ENCODE assay signal across 9 cellular contexts in the genomic region with DNA sequence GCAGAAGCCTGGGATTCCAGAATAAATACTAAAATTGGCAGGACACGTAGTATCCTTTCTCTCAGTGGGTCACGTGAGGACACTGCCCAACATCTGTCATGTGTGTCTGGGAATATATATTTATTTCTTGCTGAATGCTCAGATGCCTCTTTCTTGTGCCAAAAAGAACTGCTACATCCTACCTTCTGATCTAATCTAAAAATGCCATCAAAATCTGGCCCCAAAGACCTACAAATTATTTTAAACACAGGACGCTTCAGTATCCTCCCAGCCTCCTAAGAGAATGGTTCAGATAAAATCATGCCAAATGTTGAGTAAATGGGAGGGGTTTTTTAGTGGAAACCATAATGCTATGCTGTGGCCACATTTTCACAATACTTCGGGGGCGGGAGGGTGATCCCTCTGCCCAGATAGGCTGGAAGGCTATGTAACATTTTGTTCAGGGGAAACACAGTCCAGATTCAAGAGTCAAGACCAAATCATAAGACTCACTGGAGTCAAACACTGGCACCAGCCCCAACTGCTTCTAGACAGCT. TPM values are rescaled to one million over a fixed set of nuclear protein-coding genes. Genes with fewer than 3 reads are reported as not detected.
A peak's percentile ranks its signal among the peaks of the same experiment; 100 is the strongest.
DNase-seq lines count a peak whose midpoint lies in the region; ATAC-seq and TF ChIP-seq lines count a peak whose summit lies in the region.
"Had no signal": no experiment of that assay in that cellular context is flagged by ENCODE, and none has a peak within 500 bp of the region (broad histone marks: within the 10 kb centered on the region; RNA-seq: fewer than 3 reads in every experiment).

No MANE protein-coding gene starts in this region.

- no peak overlapping the region for H3K4me3 ChIP-seq in heart left ventricle

- TF ChIP-seq POLR2A in heart left ventricle (IDR thresholded peaks at IDR 0.05): no peak

- POLR2A ChIA-PET in WTC11 (lab: Charles Lee): interaction anchor here (0.5 kb wide), 1 partner anchor 118 kb away, joined by 4 read pairs; no protein-coding TSS in a partner anchor

- H3K27ac Mint-ChIP-seq in WTC11: 0 out of 2 replicates have a peak overlapping the region, but pooled peaks have one; percentile 17

- peaks cover 11% of the 10 kb centered on the region for H3K4me1 Mint-ChIP-seq in WTC11

- no peaks in the 10 kb centered on the region for H3K9me3 Mint-ChIP-seq in WTC11

- H3K27ac ChIP-seq in heart left ventricle: peak overlapping the region; percentile 57 to 83 (median 74)

- peaks cover 2% of the 10 kb centered on the region; the same call in 1 of the 2 replicates for H3K36me3 Mint-ChIP-seq in WTC11

- peaks cover 0 to 58% (median 33%) of the 10 kb centered on the region in 9 donors for H3K36me3 ChIP-seq in heart left ventricle

- 5 to 14% (median 8%) methylated on average over 5 of the region's 5 CpGs for WGBS in heart left ventricle, 4 donors

- no peaks in the 10 kb centered on the region for H3K27me3 Mint-ChIP-seq in WTC11 (ENCODE audit: low read depth)

- H3K9me3 ChIP-seq in heart left ventricle: no peaks in the 10 kb centered on the region

- intact Hi-C loops in heart left ventricle (cut with DNase I): loop anchor here in 3 of 10 donors (5.0 to 10.0 kb wide), 3 partner anchors 61 to 289 kb away; partner anchors contain the start of genes GIT1 (in 1 of the 3) and SSH2 (in 1 of the 3)

- TF ChIP-seq CTCF in WTC11 (IDR thresholded peaks at IDR 0.05) (no peak), heart left ventricle (IDR thresholded peaks at IDR 0.05) (no peak)

- H3K4me1 ChIP-seq in heart left ventricle: peaks cover 11 to 69% (median 59%) of the 10 kb centered on the region in 12 donors

- peak; percentile 41 for DNase-seq in GF-D8 (lab: John Stamatoyannopoulos, UW)
- no peak for DNase-seq in WTC11 (ENCODE audit: low spot score)
- peak in 4 of 5 donors; percentile 63 to 85 (median 72) for DNase-seq in heart left ventricle
- DNase-seq in stimulated activated CD8-positive, alpha-beta memory T cell treated with anti-CD3 and anti-CD28 coated beads, Interleukin-4, amount 100 ng/mL, for 48 hours: peak; percentile 47
- DNase-seq in NCI-H2107 (lab: John Stamatoyannopoulos, UW): no peak
- no peak for DNase-seq in activated naive CD4-positive, alpha-beta T cell treated with anti-CD3 and anti-CD28 coated beads, Interleukin-2, amount 50 U/mL, for 16 hours
- DNase-seq: NCI-H2081 treated with DMSO at 0.1 percent for 48 hours had no signal

- no peaks in the 10 kb centered on the region for H3K27me3 ChIP-seq in heart left ventricle

- CTCF ChIA-PET in WTC11 (lab: Charles Lee): interaction anchor here (2.1 kb wide), 1 partner anchor 28 kb away, joined by 5 read pairs; no protein-coding TSS in a partner anchor

- no peak overlapping the region for H3K4me3 Mint-ChIP-seq in WTC11

- ATAC-seq in WTC11 (no peak), heart left ventricle (peak; percentile 71 to 91 (median 81)), GM21717 (IDR thresholded peaks at IDR 0.05; ENCODE audit: unreplicated experiment) (no peak), GM19035 (IDR thresholded peaks at IDR 0.05; ENCODE audit: unreplicated experiment) (no peak)

TF ChIP-seq in WTC11, 78 proteins besides CTCF, POLR2A, EP300 and RAD21:
- TF ChIP-seq TCF7 (CRISPR knock-in tag; IDR thresholded peaks at IDR 0.05; ENCODE audit: low read depth) (no peak), ZNF263 (CRISPR knock-in tag; IDR thresholded peaks at IDR 0.05; ENCODE audit: low read depth) (no peak), ZNF423 (CRISPR knock-in tag; IDR thresholded peaks at IDR 0.05) (no peak), RELA (CRISPR knock-in tag; IDR thresholded peaks at IDR 0.05; ENCODE audit: borderline replicate concordance) (no peak), ZNF219 (CRISPR knock-in tag; IDR thresholded peaks at IDR 0.05; ENCODE audit: borderline replicate concordance) (no peak), ZNF281 (CRISPR knock-in tag; IDR thresholded peaks at IDR 0.05) (no peak), SMAD3 (CRISPR knock-in tag; IDR thresholded peaks at IDR 0.05; ENCODE audit: borderline replicate concordance) (no peak), ZMAT4 (CRISPR knock-in tag; IDR thresholded peaks at IDR 0.05) (no peak)
- TF ChIP-seq, protein P1, sequence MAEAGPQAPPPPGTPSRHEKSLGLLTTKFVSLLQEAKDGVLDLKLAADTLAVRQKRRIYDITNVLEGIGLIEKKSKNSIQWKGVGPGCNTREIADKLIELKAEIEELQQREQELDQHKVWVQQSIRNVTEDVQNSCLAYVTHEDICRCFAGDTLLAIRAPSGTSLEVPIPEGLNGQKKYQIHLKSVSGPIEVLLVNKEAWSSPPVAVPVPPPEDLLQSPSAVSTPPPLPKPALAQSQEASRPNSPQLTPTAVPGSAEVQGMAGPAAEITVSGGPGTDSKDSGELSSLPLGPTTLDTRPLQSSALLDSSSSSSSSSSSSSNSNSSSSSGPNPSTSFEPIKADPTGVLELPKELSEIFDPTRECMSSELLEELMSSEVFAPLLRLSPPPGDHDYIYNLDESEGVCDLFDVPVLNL (CRISPR knock-in tag; IDR thresholded peaks at IDR 0.05; ENCODE audit: borderline replicate concordance, low read depth): no peak

RNA-seq across cellular contexts. Expression of gene CORO6, which starts 22.9 kb away (rescaled TPM):
- total RNA-seq in WTC11 (2021) (6.4 to 8.9 TPM (median 7.5 TPM) in 3 replicates), heart left ventricle (100 to 1,000 TPM in 3 of 9 donors, 10 to 100 TPM in 6; 72.1 to 115 (median 95.5) TPM)
- 10 to 100 TPM; 50.7 to 96.2 TPM for polyA plus RNA-seq in heart left ventricle

RNA-seq across cellular contexts. Expression of gene ANKRD13B, which starts 52.7 kb away (rescaled TPM):
- total RNA-seq in WTC11 (2021) (29.8 to 45.5 TPM (median 32.2 TPM) in 3 replicates), heart left ventricle (1 to 10 TPM; 4.4 to 9.9 (median 6.1) TPM)
- polyA plus RNA-seq in heart left ventricle: 10 to 100 TPM in 1 of 2 donors, 1 to 10 TPM in 1; 4.1 to 12.7 TPM

RNA-seq across cellular contexts. Expression of gene GIT1, which starts 56.1 kb away (rescaled TPM):
- total RNA-seq in WTC11 (2021) (43.9 to 66.9 TPM (median 45.0 TPM) in 3 replicates), heart left ventricle (10 to 100 TPM; 23.1 to 52.9 (median 31.4) TPM)
- 10 to 100 TPM; 23.0 to 37.8 TPM for polyA plus RNA-seq in heart left ventricle

Comparison
In these comparisons a context has a peak if more than half of its experiments do, and no peak if none do; other contexts are left out.
1. DNase-seq: peak in GF-D8 (single experiment), heart left ventricle (4 of 5) and stimulated activated CD8-positive, alpha-beta memory T cell treated with anti-CD3 and anti-CD28 coated beads, Interleukin-4, amount 100 ng/mL, for 48 hours (single experiment); none in WTC11 (single experiment), NCI-H2107 (single experiment) and activated naive CD4-positive, alpha-beta T cell treated with anti-CD3 and anti-CD28 coated beads, Interleukin-2, amount 50 U/mL, for 16 hours (single experiment).
2. ATAC-seq: peak in heart left ventricle (4 of 4); none in WTC11 (single experiment), GM21717 (single experiment) and GM19035 (single experiment).